In genomic region chr4:152485726-152486276, GRCh38 we compare ENCODE assay signal across 8 cellular contexts. TPM values are rescaled to one million over a fixed set of nuclear protein-coding genes. Genes with fewer than 3 reads are reported as not detected.
DNase-seq lines count a peak whose midpoint lies in the region; ATAC-seq, FAIRE-seq and TF ChIP-seq lines count a peak whose summit lies in the region.

No MANE protein-coding gene starts in this region.

- DNase-seq in stimulated activated CD4-positive, alpha-beta T cell treated with anti-CD3 and anti-CD28 coated beads, Interleukin-15, amount 100 ng/mL, for 24 hours = peak; percentile 5
- DNase-seq in stimulated activated CD4-positive, alpha-beta T cell treated with anti-CD3 and anti-CD28 coated beads, Interleukin-12 subunit alpha, Interleukin-12 subunit beta, amount 100 ng/mL, for 4 hours = no peak
- DNase-seq in RCC 7860 (ENCODE audit: low spot score) (peak; percentile 82), fibroblast of villous mesenchyme (ENCODE audit: low read depth) (peak; percentile 94), NAMALWA (ENCODE audit: low spot score) (no peak), NCI-H2171 treated with DMSO at 0.1 percent for 48 hours (lab: John Stamatoyannopoulos, UW) (no peak), HUDEP-2 (lab: John Stamatoyannopoulos, UW; ENCODE audit: unreplicated experiment in 76 of 76) (no peak)

- peak; percentile 89 for FAIRE-seq in RCC 7860 (lab: Jason Lieb, UNC)

- TF ChIP-seq CTCF in fibroblast of villous mesenchyme (IDR thresholded peaks at IDR 0.05; ENCODE audit: insufficient read depth, low read depth, low read length) = no peak

- H3K4me3 ChIP-seq in fibroblast of villous mesenchyme (ENCODE audit: low read depth, low read length) = peak overlapping the region; percentile 24

- peak; percentile 97 for ATAC-seq in HG02678 (IDR thresholded peaks at IDR 0.05; ENCODE audit: unreplicated experiment)

RNA-seq across cellular contexts. Expression of gene FBXW7, which starts 50.1 kb away (rescaled TPM):
- total RNA-seq in fibroblast of villous mesenchyme = 48.3 and 79.5 TPM in 2 replicates

Comparison
In these comparisons a context has a peak if more than half of its experiments do, and no peak if none do; other contexts are left out.
1. DNase-seq: peak in stimulated activated CD4-positive, alpha-beta T cell treated with anti-CD3 and anti-CD28 coated beads, Interleukin-15, amount 100 ng/mL, for 24 hours (single experiment), RCC 7860 (single experiment) and fibroblast of villous mesenchyme (single experiment); none in stimulated activated CD4-positive, alpha-beta T cell treated with anti-CD3 and anti-CD28 coated beads, Interleukin-12 subunit alpha, Interleukin-12 subunit beta, amount 100 ng/mL, for 4 hours (single experiment), NAMALWA (single experiment), NCI-H2171 treated with DMSO at 0.1 percent for 48 hours (single experiment) and HUDEP-2 (0 of 76).